ENCODE assay signal across 11 cellular contexts in genomic region chr6:132132911-132133639, GRCh38.
A peak's percentile ranks its signal among the peaks of the same experiment; 100 is the strongest.
DNase-seq lines count a peak whose midpoint lies in the region; ATAC-seq and TF ChIP-seq lines count a peak whose summit lies in the region.
"Had no signal": no experiment of that assay in that cellular context is flagged by ENCODE, and none has a peak within 500 bp of the region (broad histone marks: within the 10 kb centered on the region; RNA-seq: fewer than 3 reads in every experiment).

No MANE protein-coding gene starts in this region.

- DNase-seq in heart left ventricle (no peak), cardiac septum (ENCODE audit: low spot score) (no peak), endodermal cell (no peak), vagina (ENCODE audit: extremely low spot score in 2 of 2) (no peak), left lung (no peak), HUDEP-2 (lab: John Stamatoyannopoulos, UW; ENCODE audit: unreplicated experiment in 76 of 76) (no peak), NCI-H2196 (lab: John Stamatoyannopoulos, UW; ENCODE audit: unreplicated experiment) (no peak)
- DNase-seq: ACHN, NCI-H2171, upper lobe of left lung had no signal

- no peak overlapping the region for H3K27ac Mint-ChIP-seq in endodermal cell

- TF ChIP-seq CTCF in heart left ventricle (IDR thresholded peaks at IDR 0.05) (no peak), endodermal cell (conservative IDR thresholded peaks at IDR 0.05) (no peak), vagina (IDR thresholded peaks at IDR 0.05) (no peak), left lung (IDR thresholded peaks at IDR 0.05) (no peak)

- peaks cover 9% of the 10 kb centered on the region for H3K4me1 Mint-ChIP-seq in endodermal cell

- no peak overlapping the region for H3K4me3 Mint-ChIP-seq in endodermal cell

- no peaks in the 10 kb centered on the region for H3K36me3 Mint-ChIP-seq in endodermal cell (ENCODE audit: low read depth)

- H3K36me3 ChIP-seq in heart left ventricle (no peaks in the 10 kb centered on the region), endodermal cell (ENCODE audit: control insufficient read depth, insufficient read depth, low read length) (no peaks in the 10 kb centered on the region), mucosa of rectum (ENCODE audit: control insufficient read depth in 2 of 2, insufficient read depth in 2 of 2, low read length in 2 of 2) (no peaks in the 10 kb centered on the region), vagina (no peaks in the 10 kb centered on the region), left lung (no peaks in the 10 kb centered on the region)
- H3K36me3 ChIP-seq: upper lobe of left lung had no signal

- H3K9me3 ChIP-seq in heart left ventricle (no peaks in the 10 kb centered on the region), endodermal cell (ENCODE audit: control insufficient read depth, low read length) (no peaks in the 10 kb centered on the region), mucosa of rectum (ENCODE audit: control insufficient read depth in 2 of 2, low read length in 2 of 2) (no peaks in the 10 kb centered on the region), vagina (no peaks in the 10 kb centered on the region), left lung (no peaks in the 10 kb centered on the region)
- H3K9me3 ChIP-seq: upper lobe of left lung had no signal

- 67 to 81% (median 70%) methylated on average over 3 of the region's 3 CpGs for WGBS in heart left ventricle, 4 donors
- 80 to 100% methylated on average over 1 to 3 of the region's 3 CpGs for WGBS in endodermal cell (ENCODE audit: insufficient coverage in 1 of 2, insufficient read length in 1 of 2), 2 experiments

- no peaks in the 10 kb centered on the region for H3K9me3 Mint-ChIP-seq in endodermal cell

- no peak overlapping the region for H3K9ac ChIP-seq in endodermal cell (ENCODE audit: extremely low read depth, low read length, poor library complexity, severe bottlenecking)
- H3K9ac ChIP-seq in mucosa of rectum (ENCODE audit: low read depth in 1 of 2, low read length in 2 of 2) = peak overlapping the region in 1 of 2 donors; percentile 1

- TF ChIP-seq POLR2A in heart left ventricle (IDR thresholded peaks at IDR 0.05) (no peak), vagina (IDR thresholded peaks at IDR 0.05) (no peak)

- intact Hi-C loops in heart left ventricle (cut with DNase I) = loop anchor here in 2 of 10 donors (10.0 kb wide), 2 partner anchors 108 to 178 kb away; partner anchors contain the start of gene CCN2 (in 1 of the 2)
- intact Hi-C loops in cardiac septum (cut with DNase I) = no loop called here
- intact Hi-C loops in vagina (cut with DNase I) = no loop called here
- intact Hi-C loops in left lung (cut with DNase I) = no loop called here

- H3K4me1 ChIP-seq in heart left ventricle (peaks cover 0 to 41% (median 34%) of the 10 kb centered on the region in 12 donors), endodermal cell (ENCODE audit: control insufficient read depth, insufficient read depth, low read length) (no peaks in the 10 kb centered on the region), mucosa of rectum (ENCODE audit: control insufficient read depth in 2 of 2, insufficient read depth in 2 of 2, low read length in 2 of 2) (peaks cover 0 to 4% of the 10 kb centered on the region in 2 donors), vagina (peaks cover 31% of the 10 kb centered on the region), left lung (peaks cover 0 to 10% of the 10 kb centered on the region in 2 donors)

- H3K4me3 ChIP-seq in heart left ventricle (no peak overlapping the region), endodermal cell (ENCODE audit: low read length) (no peak overlapping the region), mucosa of rectum (ENCODE audit: low read length in 2 of 2) (no peak overlapping the region), vagina (no peak overlapping the region), left lung (no peak overlapping the region)
- H3K4me3 ChIP-seq: upper lobe of left lung had no signal

- H3K27me3 ChIP-seq in heart left ventricle = no peaks in the 10 kb centered on the region
- no peaks in the 10 kb centered on the region for H3K27me3 ChIP-seq in endodermal cell (ENCODE audit: control insufficient read depth, insufficient read depth, low read length, poor library complexity, severe bottlenecking)
- no peaks in the 10 kb centered on the region for H3K27me3 ChIP-seq in mucosa of rectum (ENCODE audit: control insufficient read depth in 2 of 2, insufficient read depth in 2 of 2, low read length in 2 of 2)
- no peaks in the 10 kb centered on the region for H3K27me3 ChIP-seq in vagina
- no peaks in the 10 kb centered on the region for H3K27me3 ChIP-seq in left lung
- H3K27me3 ChIP-seq: upper lobe of left lung had no signal

- H3K27ac ChIP-seq in heart left ventricle (peak overlapping the region; percentile 8 to 96 (median 82)), endodermal cell (ENCODE audit: low read depth, low read length) (peak overlapping the region; percentile 93), mucosa of rectum (ENCODE audit: low read depth in 2 of 2, low read length in 2 of 2) (peak overlapping the region; percentile 72 to 82), vagina (peak overlapping the region; percentile 74), left lung (no peak overlapping the region)

- no peaks in the 10 kb centered on the region for H3K27me3 Mint-ChIP-seq in endodermal cell (ENCODE audit: insufficient read depth)

- no peak for ATAC-seq in heart left ventricle
- ATAC-seq in left lung = no peak

Comparison
In these comparisons a context has a peak if more than half of its experiments do, and no peak if none do; other contexts are left out.
1. H3K27ac ChIP-seq: peak in heart left ventricle (12 of 12), endodermal cell (single experiment), mucosa of rectum (2 of 2) and vagina (single experiment); none in left lung (0 of 2).